In genomic region chr18:63831080-63831788, GRCh38 we compare ENCODE assay signal across 1 cellular context.
TF ChIP-seq lines count a peak whose summit lies in the region.

No MANE protein-coding gene starts in this region.

TF ChIP-seq in WTC11, 78 proteins besides CTCF, POLR2A, EP300 and RAD21 (continued from another document):
- TF ChIP-seq FOXP4 (CRISPR knock-in tag; IDR thresholded peaks at IDR 0.05) (no peak), ATF2 (CRISPR knock-in tag; IDR thresholded peaks at IDR 0.05; ENCODE audit: borderline replicate concordance, low read depth) (no peak)
